16 cellular contexts compared by ENCODE assay signal in genomic region chr20:22346716-22347115, GRCh38.
DNase-seq lines count a peak whose midpoint lies in the region; ATAC-seq lines count a peak whose summit lies in the region.
"Had no signal": no experiment of that assay in that cellular context is flagged by ENCODE, and none has a peak within 500 bp of the region (broad histone marks: within the 10 kb centered on the region; RNA-seq: fewer than 3 reads in every experiment).

No MANE protein-coding gene starts in this region.

- peak; percentile 86 for ATAC-seq in GM18867 (IDR thresholded peaks at IDR 0.05; ENCODE audit: unreplicated experiment)
- no peak for ATAC-seq in HG03280 (IDR thresholded peaks at IDR 0.05; ENCODE audit: unreplicated experiment)
- no peak for ATAC-seq in GM19324 (IDR thresholded peaks at IDR 0.05; ENCODE audit: low FRiP score, unreplicated experiment)
- ATAC-seq in HG03439 (IDR thresholded peaks at IDR 0.05; ENCODE audit: unreplicated experiment) = no peak
- ATAC-seq: activated T-cell treated with anti-CD3 and anti-CD28 coated beads, Interleukin-2, amount 50 U/mL, for 4 hours; T-helper 17 cell had no signal

- DNase-seq in HT1080 (ENCODE audit: low read depth) (peak; percentile 67), RPMI7951 (ENCODE audit: low read depth) (peak; percentile 30), myocyte (ENCODE audit: low read depth) (peak; percentile 22), NCI-H1436 (lab: John Stamatoyannopoulos, UW) (no peak)
- DNase-seq: activated CD4-positive, alpha-beta T cell treated with anti-CD3 and anti-CD28 coated beads for 4 hours; activated T-cell treated with anti-CD3 and anti-CD28 coated beads, Interleukin-2, amount 50 U/mL, for 4 hours; adrenal gland; CD4-positive, CD25-positive, alpha-beta regulatory T cell; cortex of kidney; GF-D8; NCI-H2171; T-helper 17 cell had no signal
